In the genomic region with DNA sequence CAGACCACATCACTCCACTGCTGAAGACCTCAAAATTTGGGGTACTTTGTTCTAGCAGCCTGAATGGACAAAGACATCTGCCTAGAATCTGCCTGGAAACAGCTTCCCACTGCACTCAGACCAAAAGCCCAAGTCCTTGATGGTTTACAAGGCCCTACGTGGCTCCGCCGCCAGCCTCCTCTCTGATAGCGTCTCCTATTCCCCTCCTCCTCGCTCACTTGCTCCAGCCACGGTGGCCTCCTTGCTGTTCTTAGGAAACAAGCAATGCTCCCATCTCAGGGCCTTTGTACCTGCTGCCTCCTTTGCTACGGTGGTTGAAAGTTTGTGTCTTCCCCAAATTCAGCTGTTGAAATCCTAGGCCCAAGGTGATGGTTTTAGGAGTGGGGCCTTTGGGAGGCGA, we compare ENCODE assay signal across 17 cellular contexts. TPM values are rescaled to one million over a fixed set of nuclear protein-coding genes. Genes with fewer than 3 reads are reported as not detected.
DNase-seq lines count a peak whose midpoint lies in the region; ATAC-seq and TF ChIP-seq lines count a peak whose summit lies in the region.
"Had no signal": no experiment of that assay in that cellular context is flagged by ENCODE, and none has a peak within 500 bp of the region (broad histone marks: within the 10 kb centered on the region; RNA-seq: fewer than 3 reads in every experiment).

No MANE protein-coding gene starts in this region.

- H3K36me3 ChIP-seq in right atrium auricular region = no peaks in the 10 kb centered on the region
- H3K36me3 ChIP-seq in colonic mucosa = no peaks in the 10 kb centered on the region
- no peaks in the 10 kb centered on the region for H3K36me3 ChIP-seq in osteoblast (ENCODE audit: insufficient read depth, low read length)

- H3K4me2 ChIP-seq in osteoblast (ENCODE audit: insufficient read depth, low read length) = no peak overlapping the region

- no peaks in the 10 kb centered on the region for H4K20me1 ChIP-seq in osteoblast (ENCODE audit: insufficient read depth, low read length)

- no peak overlapping the region for H2AFZ ChIP-seq in osteoblast (ENCODE audit: low read length)

- no peaks in the 10 kb centered on the region for H3K9me3 Mint-ChIP-seq in type B pancreatic cell

- H3K4me1 Mint-ChIP-seq in type B pancreatic cell (ENCODE audit: unreplicated experiment) = peaks cover 48% of the 10 kb centered on the region

- peaks cover 22% of the 10 kb centered on the region for H3K27me3 Mint-ChIP-seq in type B pancreatic cell

- H3K9me3 ChIP-seq in right atrium auricular region (no peaks in the 10 kb centered on the region), colonic mucosa (no peaks in the 10 kb centered on the region), osteoblast (ENCODE audit: low read depth, low read length) (no peaks in the 10 kb centered on the region)

- H3K79me2 ChIP-seq in osteoblast (ENCODE audit: insufficient read depth, low read length) = no peaks in the 10 kb centered on the region

- no peaks in the 10 kb centered on the region for H3K36me3 Mint-ChIP-seq in type B pancreatic cell

- TF ChIP-seq CTCF in right atrium auricular region (IDR thresholded peaks at IDR 0.05) (no peak), colonic mucosa (IDR thresholded peaks at IDR 0.05) (no peak), osteoblast (IDR thresholded peaks at IDR 0.05; ENCODE audit: extremely low read depth, low read depth, low read length) (no peak), type B pancreatic cell (conservative IDR thresholded peaks at IDR 0.05) (no peak)

- ATAC-seq in Right ventricle myocardium inferior (no peak), GM18498 (IDR thresholded peaks at IDR 0.05; ENCODE audit: unreplicated experiment) (no peak)
- ATAC-seq: PC-3 had no signal

- H3K27me3 ChIP-seq in right atrium auricular region (no peaks in the 10 kb centered on the region), colonic mucosa (no peaks in the 10 kb centered on the region), osteoblast (ENCODE audit: insufficient read depth, low read length) (peaks cover 14% of the 10 kb centered on the region)

- intact Hi-C loops in Right ventricle myocardium inferior (cut with DNase I) (no loop called here), colonic mucosa (cut with DNase I) (no loop called here)

- H3K9ac ChIP-seq in colonic mucosa (ENCODE audit: low read depth in 2 of 2, low read length in 2 of 2) = no peak overlapping the region

- H3K27ac ChIP-seq in right atrium auricular region = no peak overlapping the region
- no peak overlapping the region for H3K27ac ChIP-seq in colonic mucosa
- H3K27ac ChIP-seq in osteoblast (ENCODE audit: low read depth, low read length) = no peak overlapping the region
- H3K27ac ChIP-seq: C4-2B had no signal

- DNase-seq in Right ventricle myocardium inferior (ENCODE audit: missing footprints) (peak; percentile 59), right atrium auricular region (ENCODE audit: low spot score) (no peak), colonic mucosa (peak; percentile 6), osteoblast (ENCODE audit: insufficient read length, low spot score, missing footprints) (peak; percentile 62), type B pancreatic cell (ENCODE audit: extremely low spot score, unreplicated experiment) (peak; percentile 42), LoVo (ENCODE audit: low spot score) (no peak)
- no peak for DNase-seq in central memory CD4-positive, alpha-beta T cell
- DNase-seq: DMS 273 treated with DMSO at 0.1 percent for 48 hours, GF-D8, KBM-7, NCI-H1436 treated with DMSO at 0.1 percent for 48 hours, NCI-H2029 treated with DMSO at 0.1 percent for 48 hours, NCI-H2171 treated with DMSO at 0.1 percent for 48 hours, NCI-H446 treated with DMSO at 0.1 percent for 48 hours, PC-3 had no signal

- H3K27ac Mint-ChIP-seq in type B pancreatic cell = peak overlapping the region; percentile 6

- no peak overlapping the region for H3K4me3 ChIP-seq in right atrium auricular region
- no peak overlapping the region for H3K4me3 ChIP-seq in colonic mucosa
- H3K4me3 ChIP-seq in osteoblast (ENCODE audit: insufficient read depth, low read length) = no peak overlapping the region

- peaks cover 0 to 25% of the 10 kb centered on the region in 2 donors for H3K4me1 ChIP-seq in right atrium auricular region
- H3K4me1 ChIP-seq in colonic mucosa = no peaks in the 10 kb centered on the region
- peaks cover 10% of the 10 kb centered on the region for H3K4me1 ChIP-seq in osteoblast (ENCODE audit: insufficient read depth, low read length)

- H3K4me3 Mint-ChIP-seq in type B pancreatic cell = no peak overlapping the region

RNA-seq across cellular contexts. Expression of gene SORCS2, which starts 34.7 kb away (rescaled TPM):
- total RNA-seq in Right ventricle myocardium inferior (1.1 TPM), right atrium auricular region (1 to 10 TPM; 1.5 to 1.7 TPM), colonic mucosa (under 1 TPM; 0.54 to 0.74 TPM), osteoblast (9.0 and 11.5 TPM in 2 replicates), type B pancreatic cell (ENCODE audit: low replicate concordance) (13.4 and 24.0 TPM in 2 replicates)

Comparison
In these comparisons a context has a peak if more than half of its experiments do, and no peak if none do; other contexts are left out.
1. DNase-seq: peak in Right ventricle myocardium inferior (single experiment), colonic mucosa (single experiment), osteoblast (single experiment) and type B pancreatic cell (single experiment); none in right atrium auricular region (single experiment), central memory CD4-positive, alpha-beta T cell (single experiment) and LoVo (single experiment).